16 cellular contexts compared by ENCODE assay signal in genomic region chr5:133890776-133891280, GRCh38.
"Had no signal": no experiment of that assay in that cellular context is flagged by ENCODE, and none has a peak within 500 bp of the region (broad histone marks: within the 10 kb centered on the region; RNA-seq: fewer than 3 reads in every experiment).

No MANE protein-coding gene starts in this region.

- H3K27ac ChIP-seq: esophagus squamous epithelium, hepatocyte, ovary, tibial artery had no signal

- ATAC-seq: left colon, left ventricle myocardium superior, right cardiac atrium had no signal

- H3K9me3 ChIP-seq: esophagus squamous epithelium, ovary, tibial artery had no signal

- H3K4me1 ChIP-seq: esophagus squamous epithelium, tibial artery had no signal

- H3K4me2 ChIP-seq: hepatocyte, smooth muscle cell had no signal

- DNase-seq: esophagus squamous epithelium; foreskin fibroblast; left colon; left ventricle myocardium superior; mesenchymal stem cell; naive B cell; nucleus accumbens; ovary; right cardiac atrium; stimulated activated CD4-positive, alpha-beta T cell treated with anti-CD3 and anti-CD28 coated beads, Interleukin-4, amount 100 ng/mL, for 1 hour; stimulated activated CD8-positive, alpha-beta memory T cell treated with anti-CD3 and anti-CD28 coated beads, Interleukin-4, amount 100 ng/mL, for 48 hours; tibial artery had no signal

- H3K36me3 ChIP-seq: esophagus squamous epithelium, ovary, tibial artery had no signal

- FAIRE-seq: colon had no signal

- H3K27me3 ChIP-seq: esophagus squamous epithelium, hepatocyte, ovary, tibial artery had no signal

- H2AFZ ChIP-seq: hepatocyte had no signal

- H3K4me3 ChIP-seq: esophagus squamous epithelium, hepatocyte, lung, ovary, smooth muscle cell, tibial artery had no signal

- H3K79me2 ChIP-seq: hepatocyte had no signal
